14 cellular contexts compared by ENCODE assay signal in genomic region chr7:49166441-49166840, GRCh38.
A peak's percentile ranks its signal among the peaks of the same experiment; 100 is the strongest.
DNase-seq lines count a peak whose midpoint lies in the region; ATAC-seq and TF ChIP-seq lines count a peak whose summit lies in the region.
"Had no signal": no experiment of that assay in that cellular context is flagged by ENCODE, and none has a peak within 500 bp of the region (broad histone marks: within the 10 kb centered on the region; RNA-seq: fewer than 3 reads in every experiment).

No MANE protein-coding gene starts in this region.

- no peaks in the 10 kb centered on the region for H3K27me3 ChIP-seq in MM.1S (replicated peaks; ENCODE audit: insufficient read depth, low read length)
- H3K27me3 ChIP-seq: SJSA1 had no signal

- no peaks in the 10 kb centered on the region for H3K79me2 ChIP-seq in MM.1S (ENCODE audit: low read length)
- H3K79me2 ChIP-seq: parathyroid adenoma had no signal

- no peak overlapping the region for H2AFZ ChIP-seq in MM.1S (ENCODE audit: low read length)
- H2AFZ ChIP-seq: parathyroid adenoma had no signal

- no peak overlapping the region for H3K27ac ChIP-seq in MM.1S (ENCODE audit: low read length)
- H3K27ac ChIP-seq: parathyroid adenoma, SJSA1 had no signal

- H3K36me3 ChIP-seq in MM.1S (replicated peaks; ENCODE audit: insufficient read depth, low read length), result no peaks in the 10 kb centered on the region
- H3K36me3 ChIP-seq: SJSA1 had no signal

- H3K9me2 ChIP-seq in MM.1S (replicated peaks; ENCODE audit: insufficient read depth, low read length), result no peaks in the 10 kb centered on the region

- no peaks in the 10 kb centered on the region for H3K9me3 ChIP-seq in MM.1S (replicated peaks; ENCODE audit: insufficient read depth, low read length)
- H3K9me3 ChIP-seq: SJSA1 had no signal

- H3K27ac Mint-ChIP-seq in activated T-helper 17 cell treated with anti-CD3 and anti-CD28 coated beads, Interleukin-2, amount 50 U/mL, for 72 hours, result no peak overlapping the region
- H3K27ac Mint-ChIP-seq: dendritic cell treated with granulocyte-macrophage colony-stimulating factor and Interleukin-4, amounts not matched to agents 40 ng/mL and 50 ng/mL, for 4 days; stimulated activated memory B cell treated with anti-CD40 and anti-IgM and Interleukin-4, amounts not matched to agents 10 μg/mL and 1 μg/mL and 100 μg/mL, for 72 hours had no signal

- H3K4me1 ChIP-seq in MM.1S (ENCODE audit: low read length), result no peaks in the 10 kb centered on the region
- H3K4me1 ChIP-seq: parathyroid adenoma, SJSA1 had no signal

- no peak for ATAC-seq in activated T-helper 17 cell treated with anti-CD3 and anti-CD28 coated beads, Interleukin-2, amount 50 U/mL, for 72 hours (replicated peaks)
- ATAC-seq: stimulated activated memory B cell treated with anti-CD40 and anti-IgM and Interleukin-4, amounts not matched to agents 10 μg/mL and 1 μg/mL and 100 μg/mL, for 72 hours had no signal

- H3K9ac ChIP-seq in MM.1S (ENCODE audit: low read length), result no peak overlapping the region
- H3K9ac ChIP-seq: parathyroid adenoma had no signal

- no peaks in the 10 kb centered on the region for H3K4me1 Mint-ChIP-seq in activated T-helper 17 cell treated with anti-CD3 and anti-CD28 coated beads, Interleukin-2, amount 50 U/mL, for 72 hours
- H3K4me1 Mint-ChIP-seq: stimulated activated memory B cell treated with anti-CD40 and anti-IgM and Interleukin-4, amounts not matched to agents 10 μg/mL and 1 μg/mL and 100 μg/mL, for 72 hours had no signal

- H3K9me3 Mint-ChIP-seq in activated T-helper 17 cell treated with anti-CD3 and anti-CD28 coated beads, Interleukin-2, amount 50 U/mL, for 72 hours, result peaks cover 7% of the 10 kb centered on the region
- H3K9me3 Mint-ChIP-seq: dendritic cell treated with granulocyte-macrophage colony-stimulating factor and Interleukin-4, amounts not matched to agents 40 ng/mL and 50 ng/mL, for 4 days had no signal

- H3K36me3 Mint-ChIP-seq in activated T-helper 17 cell treated with anti-CD3 and anti-CD28 coated beads, Interleukin-2, amount 50 U/mL, for 72 hours (ENCODE audit: low read depth), result no peaks in the 10 kb centered on the region
- H3K36me3 Mint-ChIP-seq: stimulated activated memory B cell treated with anti-CD40 and anti-IgM and Interleukin-4, amounts not matched to agents 10 μg/mL and 1 μg/mL and 100 μg/mL, for 72 hours had no signal

- H4K20me1 ChIP-seq in MM.1S (ENCODE audit: insufficient read depth, low read length), result no peaks in the 10 kb centered on the region

- DNase-seq in MM.1S (no peak), SW480 (ENCODE audit: low spot score) (peak; percentile 38), kidney tubule cell (ENCODE audit: low spot score) (peak; percentile 11), NCI-H510A (lab: John Stamatoyannopoulos, UW) (no peak), NCI-H2029 (lab: John Stamatoyannopoulos, UW) (no peak)
- DNase-seq: activated naive CD4-positive, alpha-beta T cell; NCI-H1930 had no signal

- H3K4me2 ChIP-seq in MM.1S (ENCODE audit: low read depth, low read length), result no peak overlapping the region

- TF ChIP-seq CTCF in GM12872 (IDR thresholded peaks at IDR 0.05; ENCODE audit: insufficient read depth, low read depth, low read length) (peak; percentile 7; the same call in 1 of the 3 replicates), MM.1S (IDR thresholded peaks at IDR 0.05; ENCODE audit: low read length) (peak; percentile 17; the same call in 1 of the 2 replicates)

- no peaks in the 10 kb centered on the region for H3K27me3 Mint-ChIP-seq in activated T-helper 17 cell treated with anti-CD3 and anti-CD28 coated beads, Interleukin-2, amount 50 U/mL, for 72 hours
- H3K27me3 Mint-ChIP-seq: dendritic cell treated with granulocyte-macrophage colony-stimulating factor and Interleukin-4, amounts not matched to agents 40 ng/mL and 50 ng/mL, for 4 days; stimulated activated memory B cell treated with anti-CD40 and anti-IgM and Interleukin-4, amounts not matched to agents 10 μg/mL and 1 μg/mL and 100 μg/mL, for 72 hours had no signal

- H3K4me3 ChIP-seq in MM.1S (ENCODE audit: low read length), result no peak overlapping the region
- H3K4me3 ChIP-seq: lung, SJSA1 had no signal

- no peaks in the 10 kb centered on the region for H3F3A ChIP-seq in MM.1S (ENCODE audit: insufficient read depth, low read length)

- H3K4me3 Mint-ChIP-seq in activated T-helper 17 cell treated with anti-CD3 and anti-CD28 coated beads, Interleukin-2, amount 50 U/mL, for 72 hours, result no peak overlapping the region
- H3K4me3 Mint-ChIP-seq: dendritic cell treated with granulocyte-macrophage colony-stimulating factor and Interleukin-4, amounts not matched to agents 40 ng/mL and 50 ng/mL, for 4 days; stimulated activated memory B cell treated with anti-CD40 and anti-IgM and Interleukin-4, amounts not matched to agents 10 μg/mL and 1 μg/mL and 100 μg/mL, for 72 hours had no signal

Comparison
In these comparisons a context has a peak if more than half of its experiments do, and no peak if none do; other contexts are left out.
1. DNase-seq: peak in SW480 (single experiment) and kidney tubule cell (single experiment); none in MM.1S (single experiment), NCI-H510A (single experiment) and NCI-H2029 (single experiment).